In genomic region chr1:156749429-156750118, GRCh38 we compare ENCODE assay signal across 8 cellular contexts. TPM values are rescaled to one million over a fixed set of nuclear protein-coding genes. Genes with fewer than 3 reads are reported as not detected.
DNase-seq lines count a peak whose midpoint lies in the region; ATAC-seq and TF ChIP-seq lines count a peak whose summit lies in the region.

No MANE protein-coding gene starts in this region.

- no peaks in the 10 kb centered on the region for H3K9me3 Mint-ChIP-seq in naive thymus-derived CD4-positive, alpha-beta T cell

- no peak for TF ChIP-seq CTCF in C4-2B (conservative IDR thresholded peaks at IDR 0.05)

- H3K36me3 Mint-ChIP-seq in naive thymus-derived CD4-positive, alpha-beta T cell, result peaks cover 0 to 25% (median 3%) of the 10 kb centered on the region in 5 donors

- no peaks in the 10 kb centered on the region for H3K9me3 ChIP-seq in Karpas-422 (ENCODE audit: low read length)
- H3K9me3 ChIP-seq in naive thymus-derived CD4-positive, alpha-beta T cell (ENCODE audit: control insufficient read depth in 2 of 3, low read length in 3 of 3), result no peaks in the 10 kb centered on the region

- no peaks in the 10 kb centered on the region for H3K9me2 ChIP-seq in Karpas-422 (replicated peaks; ENCODE audit: insufficient read depth, low read length)

- peak; percentile 56 for DNase-seq in Karpas-422
- no peak for DNase-seq in naive thymus-derived CD4-positive, alpha-beta T cell
- no peak for DNase-seq in AML-193 (lab: John Stamatoyannopoulos, UW)
- no peak for DNase-seq in SKM-1 treated with dmso at 0.1 percent for 144 hours (lab: John Stamatoyannopoulos, UW; ENCODE audit: unreplicated experiment)

- peak overlapping the region; percentile 91 for H3K4me2 ChIP-seq in Karpas-422 (ENCODE audit: low read depth, low read length, poor library complexity, severe bottlenecking)

- H4K20me1 ChIP-seq in Karpas-422 (ENCODE audit: insufficient read depth, low read depth, low read length), result peaks cover 25% of the 10 kb centered on the region

- peaks cover 51 to 70% (median 63%) of the 10 kb centered on the region in 7 donors for H3K4me1 Mint-ChIP-seq in naive thymus-derived CD4-positive, alpha-beta T cell

- H3K4me3 ChIP-seq in Karpas-422 (ENCODE audit: low read length), result peak overlapping the region; percentile 94
- peak overlapping the region; percentile 76 for H3K4me3 ChIP-seq in naive thymus-derived CD4-positive, alpha-beta T cell (ENCODE audit: low read length)

- H3K27ac ChIP-seq in C4-2B (peak overlapping the region; percentile 100), Karpas-422 (ENCODE audit: low read length) (peak overlapping the region; percentile 92), cingulate gyrus (ENCODE audit: low read depth, low read length) (peak overlapping the region; percentile 97)
- H3K27ac ChIP-seq in naive thymus-derived CD4-positive, alpha-beta T cell (ENCODE audit: low read depth, low read length), result peak overlapping the region; percentile 90

- H2AFZ ChIP-seq in Karpas-422 (ENCODE audit: low read length), result no peak overlapping the region

- POLR2A ChIA-PET in naive thymus-derived CD4-positive, alpha-beta T cell (lab: Charles Lee), result interaction anchor here (0.9 to 4.5 kb wide), 3 partner anchors 8 to 46 kb away, joined by 3 to 64 read pairs (median 6); partner anchors contain the start of genes ISG20L2, METTL25B and MRPL24

- no peak for ATAC-seq in naive thymus-derived CD4-positive, alpha-beta T cell
- ATAC-seq in HG02852 (IDR thresholded peaks at IDR 0.05; ENCODE audit: unreplicated experiment), result no peak
- no peak for ATAC-seq in activated CD4-positive, CD25-positive, alpha-beta regulatory T cell treated with anti-CD3 and anti-CD28 coated beads, Interleukin-2, amount 50 U/mL, for 24 hours

- peaks cover 81% of the 10 kb centered on the region for H3K79me2 ChIP-seq in Karpas-422 (ENCODE audit: low read length)

- H3K36me3 ChIP-seq in Karpas-422 (ENCODE audit: insufficient read depth, low read length), result peaks cover 10% of the 10 kb centered on the region; the same call in 1 of the 2 replicates
- H3K36me3 ChIP-seq in naive thymus-derived CD4-positive, alpha-beta T cell (ENCODE audit: control insufficient read depth in 2 of 3, insufficient read depth in 3 of 3, low read length in 3 of 3), result peaks cover 0 to 17% (median 5%) of the 10 kb centered on the region in 3 experiments

- intact Hi-C loops in naive thymus-derived CD4-positive, alpha-beta T cell (cut with micrococcal nuclease), result loop anchor here (2.0 to 10.0 kb wide), 2 partner anchors 249 to 385 kb away; partner anchors contain the start of genes ETV3 (in 1 of the 2) and MEF2D (in 1 of the 2)

- peaks cover 55% of the 10 kb centered on the region for H3K4me1 ChIP-seq in Karpas-422 (ENCODE audit: low read length)
- peaks cover 41 to 47% of the 10 kb centered on the region in 2 donors for H3K4me1 ChIP-seq in naive thymus-derived CD4-positive, alpha-beta T cell (ENCODE audit: control insufficient read depth in 2 of 2, insufficient read depth in 2 of 2, low read length in 2 of 2)

- H3K9ac ChIP-seq in Karpas-422 (ENCODE audit: low read length), result peak overlapping the region; percentile 94

- H3K4me3 Mint-ChIP-seq in naive thymus-derived CD4-positive, alpha-beta T cell, result peak overlapping the region; percentile 88 to 98 (median 94)

- no peaks in the 10 kb centered on the region for H3K27me3 Mint-ChIP-seq in naive thymus-derived CD4-positive, alpha-beta T cell

- no peaks in the 10 kb centered on the region for H3K27me3 ChIP-seq in Karpas-422 (ENCODE audit: low read length)
- no peaks in the 10 kb centered on the region for H3K27me3 ChIP-seq in naive thymus-derived CD4-positive, alpha-beta T cell (ENCODE audit: control insufficient read depth in 2 of 2, insufficient read depth in 2 of 2, low read length in 2 of 2)

- peak overlapping the region; percentile 82 to 95 (median 91) for H3K27ac Mint-ChIP-seq in naive thymus-derived CD4-positive, alpha-beta T cell

- CTCF ChIA-PET in naive thymus-derived CD4-positive, alpha-beta T cell (lab: Charles Lee), result interaction anchor here (1.1 kb wide), 1 partner anchor 23 kb away, joined by 3 read pairs; no protein-coding TSS in a partner anchor

RNA-seq across cellular contexts. Expression of gene HDGF, which starts 1.9 kb away (rescaled TPM):
- 191 and 237 TPM in 2 replicates for total RNA-seq in Karpas-422 (2014; rRNA removed; shearing (Covaris generic); ENCODE audit: low replicate concordance)
- total RNA-seq in naive thymus-derived CD4-positive, alpha-beta T cell, result 100 to 1,000 TPM in 1 of 5 experiments, 10 to 100 TPM in 4; 64.1 to 224 (median 91.2) TPM
- polyA plus RNA-seq in naive thymus-derived CD4-positive, alpha-beta T cell, result 10 to 100 TPM; 25.0 to 39.3 TPM

RNA-seq across cellular contexts. Expression of gene MRPL24, which starts 8.7 kb away (rescaled TPM):
- total RNA-seq in Karpas-422 (2014; rRNA removed; shearing (Covaris generic); ENCODE audit: low replicate concordance), result 102 and 113 TPM in 2 replicates
- 10 to 100 TPM; 19.1 to 68.9 (median 47.2) TPM for total RNA-seq in naive thymus-derived CD4-positive, alpha-beta T cell
- polyA plus RNA-seq in naive thymus-derived CD4-positive, alpha-beta T cell, result 10 to 100 TPM; 86.3 to 98.0 TPM

RNA-seq across cellular contexts. Expression of gene PRCC, which starts 17.8 kb away (rescaled TPM):
- total RNA-seq in Karpas-422 (2014; rRNA removed; shearing (Covaris generic); ENCODE audit: low replicate concordance), result 39.6 and 50.0 TPM in 2 replicates
- total RNA-seq in naive thymus-derived CD4-positive, alpha-beta T cell, result 10 to 100 TPM; 53.2 to 88.9 (median 61.7) TPM
- polyA plus RNA-seq in naive thymus-derived CD4-positive, alpha-beta T cell, result 10 to 100 TPM; 40.9 to 60.8 TPM

RNA-seq across cellular contexts. Expression of gene ISG20L2, which starts 21.0 kb away (rescaled TPM):
- 17.9 and 18.4 TPM in 2 replicates for total RNA-seq in Karpas-422 (2014; rRNA removed; shearing (Covaris generic); ENCODE audit: low replicate concordance)
- 10 to 100 TPM; 44.7 to 59.9 (median 53.9) TPM for total RNA-seq in naive thymus-derived CD4-positive, alpha-beta T cell
- 10 to 100 TPM; 15.3 to 20.6 TPM for polyA plus RNA-seq in naive thymus-derived CD4-positive, alpha-beta T cell

RNA-seq across cellular contexts. Expression of gene METTL25B, which starts 21.3 kb away (rescaled TPM):
- 22.8 and 26.5 TPM in 2 replicates for total RNA-seq in Karpas-422 (2014; rRNA removed; shearing (Covaris generic); ENCODE audit: low replicate concordance)
- total RNA-seq in naive thymus-derived CD4-positive, alpha-beta T cell, result 10 to 100 TPM; 16.0 to 29.8 (median 29.1) TPM
- 1 to 10 TPM; 4.4 to 5.1 TPM for polyA plus RNA-seq in naive thymus-derived CD4-positive, alpha-beta T cell
